ENCODE assay signal across 20 cellular contexts in genomic region chr2:170968205-170969003, GRCh38. TPM values are rescaled to one million over a fixed set of nuclear protein-coding genes. Genes with fewer than 3 reads are reported as not detected.
DNase-seq lines count a peak whose midpoint lies in the region; ATAC-seq, FAIRE-seq and TF ChIP-seq lines count a peak whose summit lies in the region.
"Had no signal": no experiment of that assay in that cellular context is flagged by ENCODE, and none has a peak within 500 bp of the region (broad histone marks: within the 10 kb centered on the region; RNA-seq: fewer than 3 reads in every experiment).

No MANE protein-coding gene starts in this region.

- no peak overlapping the region for H3K9ac ChIP-seq in H1 (replicated peaks in 1 of 4; ENCODE audit: extremely low read depth in 1 of 4, low read depth in 3 of 4, low read length in 3 of 4)
- H3K9ac ChIP-seq: SK-N-SH had no signal

- no peak overlapping the region for H3K4me3 Mint-ChIP-seq in activated naive CD8-positive, alpha-beta T cell
- H3K4me3 Mint-ChIP-seq in activated naive CD8-positive, alpha-beta T cell treated with anti-CD3 and anti-CD28 coated beads, Interleukin-2, amount 50 U/mL, for 24 hours: no peak overlapping the region
- no peak overlapping the region for H3K4me3 Mint-ChIP-seq in stimulated activated memory B cell treated with anti-CD40 and anti-IgM and Interleukin-4, amounts not matched to agents 10 μg/mL and 1 μg/mL and 100 μg/mL, for 72 hours

- H3K79me1 ChIP-seq in H1 (ENCODE audit: low read depth, low read length): no peaks in the 10 kb centered on the region

- CTCF ChIA-PET in H1 (lab: Charles Lee; ENCODE audit: partially characterized antibody): interaction anchor here (0.6 to 1.9 kb wide), 4 partner anchors 8 to 542 kb away, joined by 3 to 8 read pairs (median 3); no protein-coding TSS in a partner anchor

- no peak overlapping the region for H3K18ac ChIP-seq in H1 (ENCODE audit: extremely low read depth, low read length)

- no peak overlapping the region for H3K27ac ChIP-seq in H1 (ENCODE audit: low read depth, low read length)
- H3K27ac ChIP-seq: pancreas, Peyer's patch, tibial artery had no signal

- in situ Hi-C loops in KBM-7 (cut with MboI; ENCODE audit: low pct_unique_long_range_greater_than_20kb, low sequenced_read_pairs): loop anchor here (25.0 kb wide), 1 partner anchor 469 kb away; the partner anchor contains the start of genes DCAF17 and METTL8

- no peak overlapping the region for H4K8ac ChIP-seq in H1 (ENCODE audit: extremely low read depth, insufficient read depth, low read length)

- peak overlapping the region; percentile 3 for H3K27ac Mint-ChIP-seq in activated naive CD8-positive, alpha-beta T cell
- no peak overlapping the region for H3K27ac Mint-ChIP-seq in activated naive CD8-positive, alpha-beta T cell treated with anti-CD3 and anti-CD28 coated beads, Interleukin-2, amount 50 U/mL, for 24 hours
- peak overlapping the region; percentile 3 for H3K27ac Mint-ChIP-seq in stimulated activated memory B cell treated with anti-CD40 and anti-IgM and Interleukin-4, amounts not matched to agents 10 μg/mL and 1 μg/mL and 100 μg/mL, for 72 hours

- H3K4me3 ChIP-seq in H1 (ENCODE audit: extremely low read depth in 1 of 4, insufficient read depth in 2 of 4, low read depth in 3 of 4, low read length in 4 of 4): no peak overlapping the region
- H3K4me3 ChIP-seq: lung, pancreas, Peyer's patch, tibial artery had no signal

- H3K79me2 ChIP-seq in H1 (ENCODE audit: control insufficient read depth in 1 of 2, insufficient read depth in 2 of 2, low read length in 2 of 2): no peaks in the 10 kb centered on the region

- H3K4me1 ChIP-seq in H1 (replicated peaks in 1 of 4; ENCODE audit: control insufficient read depth in 3 of 4, insufficient read depth in 4 of 4, low read length in 3 of 4): peaks cover 0 to 3% (median 1%) of the 10 kb centered on the region in 4 experiments; a peak in 4 of 7 replicates

- no peak for TF ChIP-seq CTCF in H1 (IDR thresholded peaks at IDR 0.05; ENCODE audit: control extremely low read depth in 1 of 3, insufficient read depth in 1 of 3, low read depth in 1 of 3, low read length in 3 of 3)
- TF ChIP-seq CTCF in omental fat pad (IDR thresholded peaks at IDR 0.05): no peak

- no peak for DNase-seq in activated naive CD8-positive, alpha-beta T cell treated with anti-CD3 and anti-CD28 coated beads, Interleukin-2, amount 50 U/mL, for 24 hours
- peak; percentile 5 for DNase-seq in KBM-7
- no peak for DNase-seq in H1 (ENCODE audit: low read depth in 1 of 2, low spot score in 2 of 2)
- no peak for DNase-seq in frontal cortex (ENCODE audit: low spot score in 2 of 2)
- no peak for DNase-seq in omental fat pad (ENCODE audit: low spot score)
- DNase-seq: activated CD4-positive, alpha-beta T cell treated with anti-CD3 and anti-CD28 coated beads for 1 hour; activated effector memory CD4-positive, alpha-beta T cell treated with Interleukin-2 at 50 U/mL for 16 hours; C1 segment of cervical spinal cord; foreskin melanocyte; hypothalamus; NCI-H1105 treated with DMSO at 0.1 percent for 48 hours; pancreas; Peyer's patch; SK-N-SH; tibial artery had no signal

- H3K9me3 ChIP-seq in H1 (ENCODE audit: insufficient read depth in 2 of 2, low read depth in 1 of 2, low read length in 1 of 2): no peaks in the 10 kb centered on the region
- H3K9me3 ChIP-seq: pancreas, Peyer's patch, SK-N-SH, tibial artery had no signal

- no peaks in the 10 kb centered on the region for H3K9me3 Mint-ChIP-seq in activated naive CD8-positive, alpha-beta T cell (ENCODE audit: low read depth)
- no peaks in the 10 kb centered on the region for H3K9me3 Mint-ChIP-seq in activated naive CD8-positive, alpha-beta T cell treated with anti-CD3 and anti-CD28 coated beads, Interleukin-2, amount 50 U/mL, for 24 hours
- no peaks in the 10 kb centered on the region for H3K9me3 Mint-ChIP-seq in stimulated activated memory B cell treated with anti-CD40 and anti-IgM and Interleukin-4, amounts not matched to agents 10 μg/mL and 1 μg/mL and 100 μg/mL, for 72 hours

- no peak overlapping the region for H4K91ac ChIP-seq in H1 (replicated peaks; ENCODE audit: insufficient read length, low read length)

- no peak for TF ChIP-seq POLR2A in H1 (IDR thresholded peaks at IDR 0.05; ENCODE audit: control extremely low read depth in 1 of 2, low read depth in 2 of 2, low read length in 2 of 2)

- no peak for TF ChIP-seq EP300 in H1 (IDR thresholded peaks at IDR 0.05; ENCODE audit: borderline replicate concordance in 1 of 2, low read depth in 2 of 2, low read length in 2 of 2)

- POLR2A ChIA-PET in H1 (lab: Charles Lee; ENCODE audit: partially characterized antibody): interaction anchor here (0.9 to 2.5 kb wide), 5 partner anchors 12 to 627 kb away, joined by 3 to 6 read pairs (median 5); no protein-coding TSS in a partner anchor

- no peak for ATAC-seq in activated naive CD8-positive, alpha-beta T cell treated with anti-CD3 and anti-CD28 coated beads, Interleukin-2, amount 50 U/mL, for 24 hours
- no peak for ATAC-seq in stimulated activated memory B cell treated with anti-CD40 and anti-IgM and Interleukin-4, amounts not matched to agents 10 μg/mL and 1 μg/mL and 100 μg/mL, for 72 hours
- ATAC-seq in omental fat pad (ENCODE audit: low FRiP score) (no peak), GM18867 (IDR thresholded peaks at IDR 0.05; ENCODE audit: unreplicated experiment) (no peak)
- ATAC-seq: pancreas had no signal

- H3K23me2 ChIP-seq in H1 (ENCODE audit: low read depth, low read length): no peaks in the 10 kb centered on the region

- H2BK15ac ChIP-seq in H1 (ENCODE audit: low read length): no peak overlapping the region

- H3K23ac ChIP-seq in H1 (ENCODE audit: insufficient read length): no peak overlapping the region

- no peak overlapping the region for H3K4ac ChIP-seq in H1 (replicated peaks; ENCODE audit: insufficient read length, low read depth, low read length)

- H3K27me3 ChIP-seq in H1 (replicated peaks in 1 of 4; ENCODE audit: control insufficient read depth in 3 of 4, extremely low read depth in 1 of 4, insufficient read depth in 3 of 4, low read length in 3 of 4): no peaks in the 10 kb centered on the region
- H3K27me3 ChIP-seq: pancreas, Peyer's patch, tibial artery had no signal

- H2AK5ac ChIP-seq in H1 (ENCODE audit: low read depth, low read length): no peak overlapping the region

- FAIRE-seq in H1 (lab: Jason Lieb, UNC) (no peak), frontal cortex (lab: Jason Lieb, UNC) (no peak)
- FAIRE-seq: keratinocyte, pancreas had no signal

- peaks cover 7% of the 10 kb centered on the region for H3K4me1 Mint-ChIP-seq in activated naive CD8-positive, alpha-beta T cell (ENCODE audit: low read depth)
- H3K4me1 Mint-ChIP-seq in activated naive CD8-positive, alpha-beta T cell treated with anti-CD3 and anti-CD28 coated beads, Interleukin-2, amount 50 U/mL, for 24 hours: peaks cover 7% of the 10 kb centered on the region
- peaks cover 9% of the 10 kb centered on the region for H3K4me1 Mint-ChIP-seq in stimulated activated memory B cell treated with anti-CD40 and anti-IgM and Interleukin-4, amounts not matched to agents 10 μg/mL and 1 μg/mL and 100 μg/mL, for 72 hours

- 85% methylated on average over 12 of the region's 12 CpGs; no CpG with 5 or more reads in 1 of the 2 experiments for WGBS in H1 (ENCODE audit: extremely low coverage in 1 of 2, insufficient coverage in 1 of 2, insufficient read length in 1 of 2, insufficient replicate concordance in 2 of 2, low coverage in 1 of 2, low lambda C conversion rate in 2 of 2, missing lambda C conversion rate in 1 of 2), 2 experiments

- H3K36me3 Mint-ChIP-seq in activated naive CD8-positive, alpha-beta T cell: peaks cover 4% of the 10 kb centered on the region
- H3K36me3 Mint-ChIP-seq in activated naive CD8-positive, alpha-beta T cell treated with anti-CD3 and anti-CD28 coated beads, Interleukin-2, amount 50 U/mL, for 24 hours (ENCODE audit: low read depth): peaks cover 30% of the 10 kb centered on the region
- peaks cover 39% of the 10 kb centered on the region for H3K36me3 Mint-ChIP-seq in stimulated activated memory B cell treated with anti-CD40 and anti-IgM and Interleukin-4, amounts not matched to agents 10 μg/mL and 1 μg/mL and 100 μg/mL, for 72 hours

- no peak overlapping the region for H2BK20ac ChIP-seq in H1 (ENCODE audit: low read length)

- H2BK120ac ChIP-seq in H1 (replicated peaks; ENCODE audit: low read depth, low read length): no peak overlapping the region

- no peak overlapping the region for H3K4me2 ChIP-seq in H1 (ENCODE audit: insufficient read depth in 1 of 2, low read depth in 2 of 2, low read length in 2 of 2)
- H3K4me2 ChIP-seq: SK-N-SH had no signal

- no peak for TF ChIP-seq RAD21 in H1 (IDR thresholded peaks at IDR 0.05 in 1 of 2, conservative IDR thresholded peaks at IDR 0.05 in 1 of 2; ENCODE audit: low read depth in 2 of 2, low read length in 2 of 2)

- H3K14ac ChIP-seq in H1 (ENCODE audit: insufficient read length): no peak overlapping the region

- no peak overlapping the region for H2BK5ac ChIP-seq in H1 (ENCODE audit: low read depth, low read length)

- no peak overlapping the region for H2BK12ac ChIP-seq in H1 (ENCODE audit: low read depth, low read length)

- H3K27me3 Mint-ChIP-seq in activated naive CD8-positive, alpha-beta T cell: no peaks in the 10 kb centered on the region
- no peaks in the 10 kb centered on the region for H3K27me3 Mint-ChIP-seq in activated naive CD8-positive, alpha-beta T cell treated with anti-CD3 and anti-CD28 coated beads, Interleukin-2, amount 50 U/mL, for 24 hours
- H3K27me3 Mint-ChIP-seq in stimulated activated memory B cell treated with anti-CD40 and anti-IgM and Interleukin-4, amounts not matched to agents 10 μg/mL and 1 μg/mL and 100 μg/mL, for 72 hours: no peaks in the 10 kb centered on the region

- peaks cover 0 to 2% of the 10 kb centered on the region in 2 experiments for H4K20me1 ChIP-seq in H1 (replicated peaks in 1 of 2; ENCODE audit: control insufficient read depth in 1 of 2, insufficient read depth in 2 of 2, low read length in 2 of 2)

- H3K56ac ChIP-seq in H1 (replicated peaks; ENCODE audit: insufficient read length, low read depth, low read length): no peak overlapping the region

- no peak overlapping the region for H4K5ac ChIP-seq in H1 (ENCODE audit: insufficient read length, low read depth, low read length)

- peaks cover 11 to 43% (median 36%) of the 10 kb centered on the region in 4 experiments for H3K36me3 ChIP-seq in H1 (ENCODE audit: control insufficient read depth in 2 of 4, insufficient read depth in 4 of 4, low read length in 3 of 4)

- H2AFZ ChIP-seq in H1 (ENCODE audit: low read length): no peak overlapping the region

RNA-seq across cellular contexts. Expression of gene GORASP2, which starts 39.4 kb away (rescaled TPM):
- total RNA-seq in H1 (2021; fragmentation: NEBNext Ultra II Directional; extraction: Animal tissue kit (Norgen Biotek cat#: 25700)): 81.3 and 86.8 TPM in 2 replicates
- polyA plus RNA-seq in H1 (2011; rRNA removed): 187 and 214 TPM in 2 replicates
- polyA plus RNA-seq in H1 (2011; cell fraction: cytosol; rRNA removed): 120 TPM
- 94.2 TPM for polyA plus RNA-seq in H1 (2011; cell fraction: nucleus; rRNA removed)
- polyA plus RNA-seq in H1 (2012, experiment 1 of 2): 71.5 to 83.8 TPM (median 77.3 TPM) in 4 replicates
- 43.3 TPM for polyA plus RNA-seq in H1 (2012, experiment 2 of 2)
- polyA plus RNA-seq in H1 (2013, experiment 1 of 2): 82.8 TPM
- polyA plus RNA-seq in H1 (2013, experiment 2 of 2): 88.6 TPM
- 112 and 134 TPM in 2 replicates for polyA minus RNA-seq in H1 (2011; rRNA and poly(A)+ RNA removed)
- polyA minus RNA-seq in H1 (2011; cell fraction: cytosol; rRNA and poly(A)+ RNA removed): 52.0 TPM
- polyA minus RNA-seq in H1 (2011; cell fraction: nucleus; rRNA and poly(A)+ RNA removed): 60.4 TPM
- total RNA-seq in frontal cortex (21.6 TPM), omental fat pad (10 to 100 TPM; 42.7 to 50.5 (median 46.1) TPM)
